ENCODE assay signal across 1 cellular context in genomic region chr19:48715276-48715675, GRCh38.
TF ChIP-seq lines count a peak whose summit lies in the region.

No MANE protein-coding gene starts in this region.

TF ChIP-seq in A549, 52 proteins besides CTCF, POLR2A, EP300 and RAD21 (continued from another document):
- TF ChIP-seq, protein P1, sequence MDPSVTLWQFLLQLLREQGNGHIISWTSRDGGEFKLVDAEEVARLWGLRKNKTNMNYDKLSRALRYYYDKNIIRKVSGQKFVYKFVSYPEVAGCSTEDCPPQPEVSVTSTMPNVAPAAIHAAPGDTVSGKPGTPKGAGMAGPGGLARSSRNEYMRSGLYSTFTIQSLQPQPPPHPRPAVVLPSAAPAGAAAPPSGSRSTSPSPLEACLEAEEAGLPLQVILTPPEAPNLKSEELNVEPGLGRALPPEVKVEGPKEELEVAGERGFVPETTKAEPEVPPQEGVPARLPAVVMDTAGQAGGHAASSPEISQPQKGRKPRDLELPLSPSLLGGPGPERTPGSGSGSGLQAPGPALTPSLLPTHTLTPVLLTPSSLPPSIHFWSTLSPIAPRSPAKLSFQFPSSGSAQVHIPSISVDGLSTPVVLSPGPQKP (IDR thresholded peaks at IDR 0.05; ENCODE audit: low read depth, low read length) = no peak
TF ChIP-seq in A549: peak in this region for 0.
